In genomic region chr5:150625831-150626746, GRCh38 we compare ENCODE assay signal across 8 cellular contexts. TPM values are rescaled to one million over a fixed set of nuclear protein-coding genes. Genes with fewer than 3 reads are reported as not detected.
A peak's percentile ranks its signal among the peaks of the same experiment; 100 is the strongest.
DNase-seq lines count a peak whose midpoint lies in the region; ATAC-seq and TF ChIP-seq lines count a peak whose summit lies in the region.
"Had no signal": no experiment of that assay in that cellular context is flagged by ENCODE, and none has a peak within 500 bp of the region (broad histone marks: within the 10 kb centered on the region; RNA-seq: fewer than 3 reads in every experiment).

No MANE protein-coding gene starts in this region.

- peak; percentile 46 for ATAC-seq in GM19463 (IDR thresholded peaks at IDR 0.05; ENCODE audit: unreplicated experiment)
- peak; percentile 49 for ATAC-seq in HG03439 (IDR thresholded peaks at IDR 0.05; ENCODE audit: unreplicated experiment)

- no peaks in the 10 kb centered on the region for H3K9me3 ChIP-seq in suprapubic skin

- WGBS in suprapubic skin = 69% methylated on average over 9 of the region's 10 CpGs

- no peaks in the 10 kb centered on the region for H3K36me3 ChIP-seq in suprapubic skin

- no peak for TF ChIP-seq POLR2A in suprapubic skin (IDR thresholded peaks at IDR 0.05)

- no peak for TF ChIP-seq EP300 in suprapubic skin (IDR thresholded peaks at IDR 0.05)

- peak overlapping the region; percentile 85 for H3K27ac ChIP-seq in suprapubic skin
- H3K27ac ChIP-seq: VCaP had no signal

- H3K4me3 ChIP-seq in fibroblast of the aortic adventitia (ENCODE audit: low read depth, low read length) (peak overlapping the region; percentile 71), suprapubic skin (peak overlapping the region; percentile 75)

- H3K4me1 ChIP-seq in suprapubic skin = peaks cover 60% of the 10 kb centered on the region

- TF ChIP-seq CTCF in fibroblast of the aortic adventitia (IDR thresholded peaks at IDR 0.05; ENCODE audit: insufficient read depth, low read length) (no peak), suprapubic skin (IDR thresholded peaks at IDR 0.05) (no peak)

- DNase-seq in fibroblast of the aortic adventitia (ENCODE audit: low read depth) = no peak
- no peak for DNase-seq in suprapubic skin (ENCODE audit: low spot score in 2 of 2)
- no peak for DNase-seq in NCI-H748 treated with DMSO at 0.1 percent for 48 hours (lab: John Stamatoyannopoulos, UW)
- no peak for DNase-seq in DMS 273 (lab: John Stamatoyannopoulos, UW; ENCODE audit: unreplicated experiment)
- no peak for DNase-seq in mesenteric fat pad (ENCODE audit: low spot score)

- no peaks in the 10 kb centered on the region for H3K27me3 ChIP-seq in suprapubic skin

RNA-seq across cellular contexts. Expression of gene SYNPO, which starts 14.4 kb away (rescaled TPM):
- total RNA-seq in fibroblast of the aortic adventitia (ENCODE audit: low replicate concordance) (3.9 and 4.6 TPM in 2 replicates), suprapubic skin (1 to 10 TPM; 3.3 to 8.5 (median 5.6) TPM), mesenteric fat pad (174 TPM)

RNA-seq across cellular contexts. Expression of gene MYOZ3, which starts 35.0 kb away (rescaled TPM):
- total RNA-seq in fibroblast of the aortic adventitia (ENCODE audit: low replicate concordance) = 0.16 and 0.72 TPM in 2 replicates
- under 1 TPM in 1 of 4 donors, not detected in 3; 0.30 TPM for total RNA-seq in suprapubic skin
- 0.42 TPM for total RNA-seq in mesenteric fat pad

Comparison
In these comparisons a context has a peak if more than half of its experiments do, and no peak if none do; other contexts are left out.
1. RNA of gene SYNPO, which starts 14.4 kb away (total RNA-seq): 174 TPM in mesenteric fat pad (single experiment); 3.3 to 8.5 TPM in suprapubic skin and 3.9 to 4.6 TPM in fibroblast of the aortic adventitia; every median in the first group is over 10 times any median in the second.